In genomic region chr2:21763501-21763900, GRCh38 we compare ENCODE assay signal across 22 cellular contexts.
"Had no signal": no experiment of that assay in that cellular context is flagged by ENCODE, and none has a peak within 500 bp of the region (broad histone marks: within the 10 kb centered on the region; RNA-seq: fewer than 3 reads in every experiment).

No MANE protein-coding gene starts in this region.

- H3K27me3 ChIP-seq: adrenal gland, body of pancreas, esophagus squamous epithelium, gastroesophageal sphincter had no signal

- H3K36me3 ChIP-seq: adrenal gland, esophagus squamous epithelium, gastroesophageal sphincter had no signal

- DNase-seq: activated B cell treated with CpG ODN at 0.5 μM for 24 hours; activated CD4-positive, alpha-beta memory T cell treated with anti-CD3 and anti-CD28 coated beads for 36 hours; activated CD4-positive, alpha-beta T cell treated with anti-CD3 and anti-CD28 coated beads for 48 hours; activated CD8-positive, alpha-beta memory T cell treated with anti-CD3 and anti-CD28 coated beads, Interleukin-2, amount 10 ng/mL, durations not matched to agents 7 days and 5 days; activated CD8-positive, alpha-beta memory T cell treated with anti-CD3 and anti-CD28 coated beads, Interleukin-2, amount 50 U/mL, for 4 hours; activated CD8-positive, alpha-beta T cell treated with anti-CD3 and anti-CD28 coated beads, Interleukin-2, amount 10 ng/mL, durations not matched to agents 7 days and 5 days; activated effector memory CD4-positive, alpha-beta T cell treated with anti-CD3 and anti-CD28 coated beads, Interleukin-2, amount 50 U/mL, for 16 hours; activated naive CD4-positive, alpha-beta T cell treated with anti-CD3 and anti-CD28 coated beads for 36 hours; activated naive CD8-positive, alpha-beta T cell treated with anti-CD3 and anti-CD28 coated beads for 36 hours; activated naive CD8-positive, alpha-beta T cell treated with anti-CD3 and anti-CD28 coated beads, Interleukin-2, amount 50 U/mL, for 24 hours; activated T-cell treated with anti-CD3 and anti-CD28 coated beads, Interleukin-2, amount 50 U/mL, for 1 hour; activated T-cell treated with anti-CD3 and anti-CD28 coated beads, Interleukin-2, amount 50 U/mL, for 48 hours; adrenal gland; amygdala; aorta; body of pancreas; caudate nucleus; effector CD8-positive, alpha-beta T cell; esophagus squamous epithelium; foreskin melanocyte; T-helper 2 cell had no signal

- H3K4me3 ChIP-seq: adrenal gland, body of pancreas, esophagus squamous epithelium, gastroesophageal sphincter had no signal
